ENCODE assay signal across 14 cellular contexts in the genomic region with DNA sequence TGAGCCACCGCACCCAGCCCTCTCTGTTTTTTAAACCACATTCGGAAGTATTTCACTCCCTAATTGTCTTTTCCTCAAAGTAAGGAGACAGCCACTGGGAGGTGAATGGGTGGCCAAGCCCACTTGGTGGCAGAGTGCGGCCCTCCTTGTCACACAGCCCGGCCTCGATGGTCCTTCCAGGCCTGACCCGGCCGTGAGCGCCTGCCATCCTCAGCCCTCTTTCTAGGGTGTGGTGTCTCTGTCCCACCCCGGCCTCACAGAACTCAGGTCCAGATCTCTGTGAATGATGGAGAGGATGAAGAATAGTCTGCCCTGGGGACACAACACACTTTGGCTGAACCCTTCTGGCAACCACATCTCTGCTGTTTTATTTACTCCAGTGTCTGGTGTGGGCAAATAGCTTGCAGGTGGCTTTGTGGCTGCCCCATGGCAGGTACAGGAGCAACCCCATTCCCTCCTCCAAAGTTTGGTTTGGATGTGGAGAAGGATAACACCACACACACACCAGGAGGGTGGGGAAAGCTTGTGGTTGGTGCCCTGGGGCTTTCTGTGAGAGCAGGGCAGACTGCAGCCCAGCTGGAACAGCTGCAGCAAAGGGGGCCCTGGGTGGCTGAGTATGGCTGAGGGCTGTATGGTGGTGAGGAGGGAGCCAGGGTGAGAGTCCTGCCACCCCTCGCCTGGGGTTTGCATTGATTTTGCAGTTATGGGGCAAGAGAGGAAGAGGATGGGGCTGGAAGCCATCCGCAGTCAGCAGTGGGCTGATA.
DNase-seq lines count a peak whose midpoint lies in the region; ATAC-seq and TF ChIP-seq lines count a peak whose summit lies in the region.
"Had no signal": no experiment of that assay in that cellular context is flagged by ENCODE, and none has a peak within 500 bp of the region (broad histone marks: within the 10 kb centered on the region; RNA-seq: fewer than 3 reads in every experiment).

No MANE protein-coding gene starts in this region.

- H3K9ac ChIP-seq in neuronal stem cell (ENCODE audit: low read depth, low read length, poor library complexity), result no peak overlapping the region
- H3K9ac ChIP-seq: BLaER1 treated with 17β-estradiol and CSF1 and Interleukin-3, amounts not matched to agents 10 nM and 100 nM; GM23248 had no signal

- no peak overlapping the region for H2BK120ac ChIP-seq in neuronal stem cell (ENCODE audit: low read depth, low read length)

- H4K91ac ChIP-seq in neuronal stem cell (ENCODE audit: low read depth, low read length, poor library complexity), result no peak overlapping the region

- no peak overlapping the region for H2BK5ac ChIP-seq in neuronal stem cell (ENCODE audit: low read length)

- no peak overlapping the region for H3K18ac ChIP-seq in neuronal stem cell (ENCODE audit: low read length)

- intact Hi-C loops in natural killer cell (cut with micrococcal nuclease), result no loop called here
- intact Hi-C loops in aorta (cut with DNase I), result no loop called here
- intact Hi-C loops in ascending aorta (cut with DNase I), result no loop called here

- no peak overlapping the region for H3K27ac Mint-ChIP-seq in natural killer cell treated with Interleukin-12 subunit alpha and Interleukin-12 subunit beta and Interleukin-15 and Interleukin-18, amount 100 ng/mL, for 72 hours
- H3K27ac Mint-ChIP-seq in natural killer cell, result no peak overlapping the region
- H3K27ac Mint-ChIP-seq: CD4-positive, CD25-positive, alpha-beta regulatory T cell had no signal

- TF ChIP-seq CTCF in natural killer cell (IDR thresholded peaks at IDR 0.05) (no peak), RWPE1 (conservative IDR thresholded peaks at IDR 0.05; ENCODE audit: low read depth) (no peak), ascending aorta (IDR thresholded peaks at IDR 0.05) (no peak)

- H3K4me3 ChIP-seq in neuronal stem cell (ENCODE audit: low read length in 2 of 2), result no peak overlapping the region
- no peak overlapping the region for H3K4me3 ChIP-seq in aorta (ENCODE audit: low read length in 2 of 2)
- no peak overlapping the region for H3K4me3 ChIP-seq in ascending aorta
- H3K4me3 ChIP-seq: BLaER1 treated with 17β-estradiol and CSF1 and Interleukin-3, amounts not matched to agents 10 nM and 100 nM; GM23248 had no signal

- peaks cover 6% of the 10 kb centered on the region in 2 donors for H3K27me3 Mint-ChIP-seq in natural killer cell treated with Interleukin-12 subunit alpha and Interleukin-12 subunit beta and Interleukin-15 and Interleukin-18, amount 100 ng/mL, for 72 hours
- peaks cover 6 to 8% of the 10 kb centered on the region in 2 donors for H3K27me3 Mint-ChIP-seq in natural killer cell (ENCODE audit: low read depth in 2 of 2)

- no peak overlapping the region for H2AFZ ChIP-seq in neuronal stem cell (ENCODE audit: low read length)
- H2AFZ ChIP-seq: GM23248 had no signal

- no peak overlapping the region for H2BK15ac ChIP-seq in neuronal stem cell (ENCODE audit: low read length)

- peak overlapping the region; percentile 6; the same call in 1 of the 2 replicates for H3K27ac ChIP-seq in RWPE1
- no peak overlapping the region for H3K27ac ChIP-seq in neuronal stem cell (replicated peaks; ENCODE audit: low read length)
- H3K27ac ChIP-seq in aorta (ENCODE audit: low read depth in 1 of 2, low read length in 2 of 2), result no peak overlapping the region
- H3K27ac ChIP-seq in ascending aorta, result no peak overlapping the region
- H3K27ac ChIP-seq: BLaER1 treated with 17β-estradiol and CSF1 and Interleukin-3, amounts not matched to agents 10 nM and 100 nM; GM23248; HL-60 had no signal

- H3K36me3 ChIP-seq in neuronal stem cell (replicated peaks in 1 of 2; ENCODE audit: control insufficient read depth in 2 of 2, insufficient read depth in 2 of 2, low read length in 2 of 2) (no peaks in the 10 kb centered on the region), aorta (ENCODE audit: control insufficient read depth in 1 of 2, insufficient read depth in 2 of 2, low read length in 1 of 2) (no peaks in the 10 kb centered on the region), ascending aorta (no peaks in the 10 kb centered on the region)
- H3K36me3 ChIP-seq: BLaER1 treated with 17β-estradiol and CSF1 and Interleukin-3, amounts not matched to agents 10 nM and 100 nM had no signal

- WGBS in neuronal stem cell (ENCODE audit: extremely low coverage in 2 of 2, insufficient read length in 2 of 2, insufficient replicate concordance in 1 of 2), 2 donors, result no CpG with 5 or more reads among the region's 11 CpGs
- 93 to 96% methylated on average over 11 of the region's 11 CpGs for WGBS in aorta, 2 donors

- H3K36me3 Mint-ChIP-seq in natural killer cell treated with Interleukin-12 subunit alpha and Interleukin-12 subunit beta and Interleukin-15 and Interleukin-18, amount 100 ng/mL, for 72 hours, result no peaks in the 10 kb centered on the region
- no peaks in the 10 kb centered on the region for H3K36me3 Mint-ChIP-seq in natural killer cell
- H3K36me3 Mint-ChIP-seq: CD4-positive, CD25-positive, alpha-beta regulatory T cell had no signal

- H3K14ac ChIP-seq in neuronal stem cell (ENCODE audit: low read length), result peak overlapping the region; percentile 6

- POLR2A ChIA-PET in RWPE1 (lab: Yijun Ruan, JAX; ENCODE audit: low non-redundant PET), result no interaction called here

- H3K4me2 ChIP-seq in neuronal stem cell (ENCODE audit: insufficient read depth, low read length, poor library complexity, severe bottlenecking), result no peak overlapping the region

- DNase-seq in natural killer cell treated with Interleukin-12 subunit alpha and Interleukin-12 subunit beta and Interleukin-15 and Interleukin-18, amount 100 ng/mL, for 72 hours (ENCODE audit: low spot score), result no peak
- DNase-seq in natural killer cell, result no peak
- DNase-seq in RWPE1 (ENCODE audit: low spot score), result no peak
- DNase-seq in neuronal stem cell (ENCODE audit: low spot score), result no peak
- no peak for DNase-seq in aorta
- DNase-seq in ascending aorta (ENCODE audit: low spot score in 2 of 2), result no peak
- DNase-seq in NCI-H510A (lab: John Stamatoyannopoulos, UW), result no peak
- DNase-seq: ACHN; CD4-positive, CD25-positive, alpha-beta regulatory T cell; DMS53; GM23248 had no signal

- peak overlapping the region; percentile 6 for H3K23ac ChIP-seq in neuronal stem cell (ENCODE audit: low read depth, low read length, poor library complexity)

- ATAC-seq in natural killer cell treated with Interleukin-12 subunit alpha and Interleukin-12 subunit beta and Interleukin-15 and Interleukin-18, amount 100 ng/mL, for 72 hours, result peak; percentile 38 to 45
- ATAC-seq in natural killer cell (no peak), aorta (ENCODE audit: low FRiP score) (peak; percentile 29), GM18868 (IDR thresholded peaks at IDR 0.05; ENCODE audit: unreplicated experiment) (no peak)

- CTCF ChIA-PET in RWPE1 (lab: Yijun Ruan, JAX), result no interaction called here

- H3K79me1 ChIP-seq in neuronal stem cell (ENCODE audit: low read depth, low read length), result no peaks in the 10 kb centered on the region

- H3K4me3 Mint-ChIP-seq in natural killer cell treated with Interleukin-12 subunit alpha and Interleukin-12 subunit beta and Interleukin-15 and Interleukin-18, amount 100 ng/mL, for 72 hours, result no peak overlapping the region
- no peak overlapping the region for H3K4me3 Mint-ChIP-seq in natural killer cell
- H3K4me3 Mint-ChIP-seq: CD4-positive, CD25-positive, alpha-beta regulatory T cell had no signal

- no peaks in the 10 kb centered on the region for H3K4me1 ChIP-seq in neuronal stem cell (ENCODE audit: control insufficient read depth in 2 of 2, insufficient read depth in 1 of 2, low read depth in 1 of 2, low read length in 2 of 2)
- H3K4me1 ChIP-seq in aorta (ENCODE audit: control insufficient read depth in 1 of 2, insufficient read depth in 2 of 2, low read length in 2 of 2), result no peaks in the 10 kb centered on the region
- H3K4me1 ChIP-seq in ascending aorta, result no peaks in the 10 kb centered on the region

- H2BK12ac ChIP-seq in neuronal stem cell (ENCODE audit: low read length), result no peak overlapping the region

- H3K4me1 Mint-ChIP-seq in natural killer cell treated with Interleukin-12 subunit alpha and Interleukin-12 subunit beta and Interleukin-15 and Interleukin-18, amount 100 ng/mL, for 72 hours (ENCODE audit: low read depth in 2 of 2), result peaks cover 3 to 7% of the 10 kb centered on the region in 2 donors
- peaks cover 7 to 9% of the 10 kb centered on the region in 2 donors for H3K4me1 Mint-ChIP-seq in natural killer cell
- H3K4me1 Mint-ChIP-seq: CD4-positive, CD25-positive, alpha-beta regulatory T cell had no signal

- peaks cover 0 to 2% of the 10 kb centered on the region in 2 donors for H3K9me3 ChIP-seq in neuronal stem cell (replicated peaks in 1 of 2; ENCODE audit: control insufficient read depth in 2 of 2, insufficient read depth in 1 of 2, low read depth in 1 of 2, low read length in 2 of 2)
- no peaks in the 10 kb centered on the region for H3K9me3 ChIP-seq in aorta (ENCODE audit: control insufficient read depth, low read length)
- H3K9me3 ChIP-seq in ascending aorta, result no peaks in the 10 kb centered on the region

- H2AK5ac ChIP-seq in neuronal stem cell (ENCODE audit: low read depth, low read length), result no peak overlapping the region

- no peak overlapping the region for H3K4ac ChIP-seq in neuronal stem cell (ENCODE audit: low read length)

- H4K8ac ChIP-seq in neuronal stem cell (ENCODE audit: low read depth, low read length), result peak overlapping the region; percentile 43

- peaks cover 0 to 24% (median 0%) of the 10 kb centered on the region in 3 experiments for H3K27me3 ChIP-seq in neuronal stem cell (ENCODE audit: control insufficient read depth in 3 of 3, insufficient read depth in 3 of 3, low read depth in 1 of 3, low read length in 3 of 3)
- no peaks in the 10 kb centered on the region for H3K27me3 ChIP-seq in aorta (ENCODE audit: control insufficient read depth in 1 of 2, insufficient read depth in 2 of 2, low read length in 1 of 2)
- no peaks in the 10 kb centered on the region for H3K27me3 ChIP-seq in ascending aorta
- H3K27me3 ChIP-seq: BLaER1 treated with 17β-estradiol and CSF1 and Interleukin-3, amounts not matched to agents 10 nM and 100 nM had no signal

- H3K9me3 Mint-ChIP-seq in natural killer cell treated with Interleukin-12 subunit alpha and Interleukin-12 subunit beta and Interleukin-15 and Interleukin-18, amount 100 ng/mL, for 72 hours, result no peaks in the 10 kb centered on the region
- H3K9me3 Mint-ChIP-seq in natural killer cell, result no peaks in the 10 kb centered on the region

Comparison
In these comparisons a context has a peak if more than half of its experiments do, and no peak if none do; other contexts are left out.
1. ATAC-seq: peak in natural killer cell treated with Interleukin-12 subunit alpha and Interleukin-12 subunit beta and Interleukin-15 and Interleukin-18, amount 100 ng/mL, for 72 hours (2 of 2) and aorta (single experiment); none in natural killer cell (0 of 3) and GM18868 (single experiment).